In the genomic region with DNA sequence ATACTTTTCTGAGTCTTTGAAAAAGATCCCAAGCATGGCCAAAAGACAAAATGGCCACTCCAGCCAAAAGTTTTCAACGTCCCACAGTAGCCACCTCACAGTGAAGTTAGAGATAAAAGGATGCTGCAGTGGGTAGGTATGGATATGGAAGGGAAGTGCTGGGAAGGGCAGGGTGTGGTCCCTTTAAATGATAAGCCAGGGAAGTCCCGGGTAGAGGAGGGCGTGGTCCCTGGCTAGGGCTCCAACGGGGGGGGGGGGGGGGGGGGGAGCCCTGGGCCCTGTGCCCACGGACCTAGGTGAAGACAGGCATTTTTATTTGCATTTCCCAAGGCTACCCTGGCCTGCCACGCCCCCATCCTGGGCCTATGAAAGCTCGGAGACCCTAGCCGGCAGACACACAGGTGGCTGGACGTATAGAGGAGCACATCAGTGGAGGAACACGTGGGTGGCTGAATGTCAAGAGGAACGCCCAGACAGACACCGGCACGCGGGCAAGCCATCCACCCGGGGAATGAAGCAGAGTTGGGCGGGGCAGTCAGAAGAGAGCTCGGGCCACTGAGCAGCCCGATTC, we compare ENCODE assay signal across 16 cellular contexts.
A peak's percentile ranks its signal among the peaks of the same experiment; 100 is the strongest.
DNase-seq lines count a peak whose midpoint lies in the region; ATAC-seq and TF ChIP-seq lines count a peak whose summit lies in the region.
"Had no signal": no experiment of that assay in that cellular context is flagged by ENCODE, and none has a peak within 500 bp of the region (broad histone marks: within the 10 kb centered on the region; RNA-seq: fewer than 3 reads in every experiment).

No MANE protein-coding gene starts in this region.

- TF ChIP-seq CTCF in chondrocyte (IDR thresholded peaks at IDR 0.05), result no peak
- no peak for TF ChIP-seq CTCF in testis (IDR thresholded peaks at IDR 0.05)

- H3K27ac ChIP-seq in testis, result no peak overlapping the region
- H3K27ac ChIP-seq: 22Rv1; BLaER1 treated with 17β-estradiol and CSF1 and Interleukin-3, amounts not matched to agents 10 nM and 100 nM had no signal

- peak; percentile 87 for ATAC-seq in left colon
- ATAC-seq in HG03521 (IDR thresholded peaks at IDR 0.05; ENCODE audit: unreplicated experiment), result no peak
- no peak for ATAC-seq in HG03520 (IDR thresholded peaks at IDR 0.05; ENCODE audit: unreplicated experiment)
- ATAC-seq: CD8-positive, alpha-beta T cell; GM23338 had no signal

- H3K4me3 Mint-ChIP-seq in chondrocyte (ENCODE audit: unreplicated experiment), result no peak overlapping the region
- H3K4me3 Mint-ChIP-seq: B cell; CD8-positive, alpha-beta T cell; GM23338; HFFc6 had no signal

- WGBS in testis, 2 donors, result 60 to 70% methylated on average over 11 to 18 of the region's 18 CpGs

- intact Hi-C loops in left colon (cut with DNase I, micrococcal nuclease) (no loop called here), testis (cut with DNase I; ENCODE audit: low total_unique reads) (no loop called here)

- peaks cover under 1% of the 10 kb centered on the region for H3K9me3 Mint-ChIP-seq in chondrocyte (ENCODE audit: low read depth)
- H3K9me3 Mint-ChIP-seq: GM23338 had no signal

- H3K27ac Mint-ChIP-seq in chondrocyte (ENCODE audit: unreplicated experiment), result peak overlapping the region; percentile 27
- H3K27ac Mint-ChIP-seq: B cell; CD8-positive, alpha-beta T cell; GM23338; HFFc6 had no signal

- H3K36me3 ChIP-seq in testis (ENCODE audit: low read depth, missing control alignments), result no peaks in the 10 kb centered on the region
- H3K36me3 ChIP-seq: BLaER1 treated with 17β-estradiol and CSF1 and Interleukin-3, amounts not matched to agents 10 nM and 100 nM had no signal

- DNase-seq in NCI-H748 (lab: John Stamatoyannopoulos, UW; ENCODE audit: unreplicated experiment) (peak; percentile 71), NCI-H748 treated with DMSO at 0.1 percent for 48 hours (lab: John Stamatoyannopoulos, UW) (no peak), chondrocyte (ENCODE audit: low spot score) (no peak), left colon (peak in 1 of 2 donors; percentile 31), testis (no peak), inferior parietal cortex (ENCODE audit: extremely low spot score) (no peak)
- DNase-seq: Calu3; CD8-positive, alpha-beta T cell; HCEC 1CT; HFFc6 had no signal

- no peak for TF ChIP-seq POLR2A in testis (IDR thresholded peaks at IDR 0.05)

- no peaks in the 10 kb centered on the region for H3K4me1 Mint-ChIP-seq in chondrocyte (ENCODE audit: low read depth)
- H3K4me1 Mint-ChIP-seq: B cell, GM23338 had no signal

- no peaks in the 10 kb centered on the region for H3K27me3 ChIP-seq in testis
- H3K27me3 ChIP-seq: BLaER1 treated with 17β-estradiol and CSF1 and Interleukin-3, amounts not matched to agents 10 nM and 100 nM had no signal

- peaks cover 5% of the 10 kb centered on the region for H3K27me3 Mint-ChIP-seq in chondrocyte (ENCODE audit: low read depth)
- H3K27me3 Mint-ChIP-seq: B cell had no signal

- H3K4me3 ChIP-seq in testis, result peak overlapping the region; percentile 1 to 22
- H3K4me3 ChIP-seq: BLaER1 treated with 17β-estradiol and CSF1 and Interleukin-3, amounts not matched to agents 10 nM and 100 nM; GM23338 had no signal

- H3K36me3 Mint-ChIP-seq in chondrocyte (ENCODE audit: low read depth), result peaks cover 2% of the 10 kb centered on the region
- H3K36me3 Mint-ChIP-seq: CD8-positive, alpha-beta T cell had no signal

- no peaks in the 10 kb centered on the region for H3K9me3 ChIP-seq in testis

- H3K4me1 ChIP-seq in testis, result no peaks in the 10 kb centered on the region
- H3K4me1 ChIP-seq: BLaER1 treated with 17β-estradiol and CSF1 and Interleukin-3, amounts not matched to agents 10 nM and 100 nM had no signal
